In genomic region chr2:12702661-12703121, GRCh38 we compare ENCODE assay signal across 10 cellular contexts. TPM values are rescaled to one million over a fixed set of nuclear protein-coding genes. Genes with fewer than 3 reads are reported as not detected.
A peak's percentile ranks its signal among the peaks of the same experiment; 100 is the strongest.
DNase-seq lines count a peak whose midpoint lies in the region; ATAC-seq and TF ChIP-seq lines count a peak whose summit lies in the region.
"Had no signal": no experiment of that assay in that cellular context is flagged by ENCODE, and none has a peak within 500 bp of the region (broad histone marks: within the 10 kb centered on the region; RNA-seq: fewer than 3 reads in every experiment).

No MANE protein-coding gene starts in this region.

- peak overlapping the region; percentile 86 for H3K27ac ChIP-seq in epithelial cell of prostate
- H3K27ac ChIP-seq: HL-60 had no signal

- peak; percentile 58 for ATAC-seq in omental fat pad (ENCODE audit: low FRiP score)

- DNase-seq in H4 (ENCODE audit: low spot score) (peak; percentile 44), NCI-H774 (lab: John Stamatoyannopoulos, UW) (peak; percentile 46), epithelial cell of prostate (ENCODE audit: low read depth, low spot score) (peak; percentile 87), omental fat pad (ENCODE audit: low spot score) (no peak), HuH-7 (ENCODE audit: low spot score) (no peak), DMS79 (lab: John Stamatoyannopoulos, UW) (no peak), NCI-H2227 (lab: John Stamatoyannopoulos, UW; ENCODE audit: unreplicated experiment) (no peak)
- no peak for DNase-seq in effector CD4-positive, alpha-beta T cell
- DNase-seq: activated B cell treated with CpG ODN at 0.5 μM for 24 hours had no signal

- TF ChIP-seq CTCF in omental fat pad (IDR thresholded peaks at IDR 0.05): no peak

RNA-seq across cellular contexts. Expression of gene TRIB2, which starts 14.0 kb away (rescaled TPM):
- 31.4 and 34.8 TPM in 2 replicates for total RNA-seq in H4 (2014; rRNA removed; shearing (Covaris generic))
- 100 to 1,000 TPM in 1 of 4 donors, 10 to 100 TPM in 3; 27.8 to 144 (median 63.2) TPM for total RNA-seq in omental fat pad

Comparison
In these comparisons a context has a peak if more than half of its experiments do, and no peak if none do; other contexts are left out.
1. DNase-seq: peak in H4 (single experiment), NCI-H774 (single experiment) and epithelial cell of prostate (single experiment); none in omental fat pad (single experiment), HuH-7 (single experiment), DMS79 (single experiment), effector CD4-positive, alpha-beta T cell (single experiment) and NCI-H2227 (single experiment).